16 cellular contexts compared by ENCODE assay signal in genomic region chrX:22196151-22196550, GRCh38.
"Had no signal": no experiment of that assay in that cellular context is flagged by ENCODE, and none has a peak within 500 bp of the region (broad histone marks: within the 10 kb centered on the region; RNA-seq: fewer than 3 reads in every experiment).

No MANE protein-coding gene starts in this region.

- DNase-seq: activated CD4-positive, alpha-beta T cell treated with anti-CD3 and anti-CD28 coated beads, Interleukin-2, amount 50 U/mL, for 1 hour; activated naive CD4-positive, alpha-beta T cell treated with Interleukin-2 at 50 U/mL for 16 hours; dermis blood vessel endothelial cell; occipital lobe; right cardiac atrium; small intestine; stimulated activated CD4-positive, alpha-beta T cell treated with anti-CD3 and anti-CD28 coated beads, Interleukin-4, amount 100 ng/mL, for 24 hours; stimulated activated naive CD4-positive, alpha-beta T cell; tibial artery had no signal

- H3K4me3 Mint-ChIP-seq: activated T-helper 17 cell treated with anti-CD3 and anti-CD28 coated beads, Interleukin-2, amount 50 U/mL, for 72 hours; nephron had no signal

- H3K9me3 ChIP-seq: ascending aorta, prostate gland, tibial artery had no signal

- H3K4me3 ChIP-seq: ascending aorta, prostate gland, tibial artery had no signal

- H3K36me3 ChIP-seq: ascending aorta, prostate gland, tibial artery had no signal

- H3K4me1 ChIP-seq: ascending aorta, prostate gland, tibial artery had no signal

- H3K27me3 ChIP-seq: ascending aorta, tibial artery had no signal

- H3K27ac ChIP-seq: ascending aorta, epithelial cell of prostate, prostate gland, tibial artery had no signal

- H3K9me3 Mint-ChIP-seq: activated T-helper 17 cell treated with anti-CD3 and anti-CD28 coated beads, Interleukin-2, amount 50 U/mL, for 72 hours had no signal

- FAIRE-seq: bronchial epithelial cell, small intestine, urothelium cell line had no signal

- H3K27ac Mint-ChIP-seq: activated T-helper 17 cell treated with anti-CD3 and anti-CD28 coated beads, Interleukin-2, amount 50 U/mL, for 72 hours; nephron had no signal
